Comparison of ENCODE assay signal across 15 cellular contexts in genomic region chr9:86600291-86600690, GRCh38.
DNase-seq lines count a peak whose midpoint lies in the region; TF ChIP-seq lines count a peak whose summit lies in the region.
"Had no signal": no experiment of that assay in that cellular context is flagged by ENCODE, and none has a peak within 500 bp of the region (broad histone marks: within the 10 kb centered on the region; RNA-seq: fewer than 3 reads in every experiment).

No MANE protein-coding gene starts in this region.

- H3K27me3 ChIP-seq in mesendoderm (ENCODE audit: insufficient read depth, low read length, poor library complexity), result no peaks in the 10 kb centered on the region
- H3K27me3 ChIP-seq: upper lobe of left lung had no signal

- no peak overlapping the region for H3K9ac ChIP-seq in mesendoderm (ENCODE audit: low read length)

- H3K79me1 ChIP-seq in mesendoderm (ENCODE audit: low read length), result no peaks in the 10 kb centered on the region

- WGBS in mesendoderm (ENCODE audit: extremely low coverage, insufficient coverage, low lambda C conversion rate), result no CpG with 5 or more reads among the region's 3 CpGs

- H4K5ac ChIP-seq in mesendoderm (ENCODE audit: low read length), result no peak overlapping the region

- no peak overlapping the region for H3K18ac ChIP-seq in mesendoderm (ENCODE audit: low read length)

- H3K4me1 ChIP-seq in mesendoderm (ENCODE audit: control insufficient read depth, low read depth, low read length), result no peaks in the 10 kb centered on the region

- no peak overlapping the region for H2BK5ac ChIP-seq in mesendoderm (ENCODE audit: low read length)

- no peaks in the 10 kb centered on the region for H3K79me2 ChIP-seq in mesendoderm (ENCODE audit: control insufficient read depth, insufficient read depth, low read length)

- H4K8ac ChIP-seq in mesendoderm (ENCODE audit: low read depth, low read length), result no peak overlapping the region

- no peak overlapping the region for H3K4me3 ChIP-seq in AG10803 (ENCODE audit: low read length)
- no peak overlapping the region for H3K4me3 ChIP-seq in cardiac fibroblast (replicated peaks in 1 of 2; ENCODE audit: low read depth in 2 of 2, low read length in 2 of 2)
- H3K4me3 ChIP-seq in mesendoderm (ENCODE audit: low read length), result no peak overlapping the region
- H3K4me3 ChIP-seq: upper lobe of left lung had no signal

- TF ChIP-seq CTCF in AG10803 (conservative IDR thresholded peaks at IDR 0.05; ENCODE audit: low read length) (no peak), cardiac fibroblast (IDR thresholded peaks at IDR 0.05; ENCODE audit: low read depth, low read length) (no peak)

- DNase-seq in AG10803 (ENCODE audit: low read depth), result peak; percentile 44
- peak; percentile 68 for DNase-seq in M059J (ENCODE audit: low read depth)
- DNase-seq in cardiac fibroblast (ENCODE audit: low read depth in 2 of 2), result peak; percentile 3 to 8
- DNase-seq in mesendoderm, result peak; percentile 32
- DNase-seq in cortex of kidney (lab: John Stamatoyannopoulos, UW), result no peak
- no peak for DNase-seq in GM19238 (ENCODE audit: insufficient read length, low spot score)
- no peak for DNase-seq in DMS53 treated with DMSO at 0.1 percent for 48 hours (lab: John Stamatoyannopoulos, UW; ENCODE audit: unreplicated experiment)
- no peak for DNase-seq in NCI-H446 (lab: John Stamatoyannopoulos, UW)
- DNase-seq: activated CD4-positive, alpha-beta T cell treated with anti-CD3 and anti-CD28 coated beads, Interleukin-2, amount 50 U/mL, for 4 hours; activated T-cell treated with anti-CD3 and anti-CD28 coated beads, Interleukin-2, amount 50 U/mL, for 4 hours; COR-L47; Karpas-422; NCI-H1436; upper lobe of left lung had no signal

- no peak overlapping the region for H3K4me2 ChIP-seq in mesendoderm (ENCODE audit: low read length)

- no peak overlapping the region for H3K56ac ChIP-seq in mesendoderm (ENCODE audit: low read length)

- no peak overlapping the region for H2BK120ac ChIP-seq in mesendoderm (ENCODE audit: low read depth, low read length)

- H3K36me3 ChIP-seq in mesendoderm (ENCODE audit: control insufficient read depth, insufficient read depth, low read length), result no peaks in the 10 kb centered on the region
- H3K36me3 ChIP-seq: upper lobe of left lung had no signal

- no peak overlapping the region for H3K4ac ChIP-seq in mesendoderm (ENCODE audit: low read depth, low read length)

- no peak overlapping the region for H3K27ac ChIP-seq in mesendoderm (ENCODE audit: low read depth, low read length)
- H3K27ac ChIP-seq: HL-60, upper lobe of left lung had no signal

- H2BK15ac ChIP-seq in mesendoderm (replicated peaks; ENCODE audit: low read depth), result no peak overlapping the region

- H3K23ac ChIP-seq in mesendoderm (ENCODE audit: low read length), result no peak overlapping the region

- H2AK5ac ChIP-seq in mesendoderm (ENCODE audit: low read length), result no peak overlapping the region

Comparison
In these comparisons a context has a peak if more than half of its experiments do, and no peak if none do; other contexts are left out.
1. DNase-seq: peak in AG10803 (single experiment), M059J (single experiment), cardiac fibroblast (2 of 2) and mesendoderm (single experiment); none in cortex of kidney (single experiment), GM19238 (single experiment), DMS53 treated with DMSO at 0.1 percent for 48 hours (single experiment) and NCI-H446 (0 of 2).